In genomic region chr13:52118095-52118494, GRCh38 we compare ENCODE assay signal across 7 cellular contexts. TPM values are rescaled to one million over a fixed set of nuclear protein-coding genes. Genes with fewer than 3 reads are reported as not detected.
"Had no signal": no experiment of that assay in that cellular context is flagged by ENCODE, and none has a peak within 500 bp of the region (broad histone marks: within the 10 kb centered on the region; RNA-seq: fewer than 3 reads in every experiment).

No MANE protein-coding gene starts in this region.

- H3K4me3 Mint-ChIP-seq: GM23338, H9 had no signal

- ATAC-seq: GM23338 had no signal

- FAIRE-seq: H1, H54, HTR-8/SVneo had no signal

- H3K4me1 Mint-ChIP-seq: GM23338, H9 had no signal

- H2AFZ ChIP-seq: GM23338 had no signal

- H3K27ac Mint-ChIP-seq: GM23338, H9 had no signal

- H3K4me2 ChIP-seq: GM23338 had no signal

- H3K9me3 Mint-ChIP-seq: GM23338, H9 had no signal

- H3K4me3 ChIP-seq: GM23338 had no signal

- DNase-seq: H9, HCEC 1CT, IMR-90 had no signal

RNA-seq across cellular contexts. Expression of gene NEK5, which starts 10.8 kb away (rescaled TPM):
- total RNA-seq: IMR-90 had no signal
- polyA plus RNA-seq: IMR-90 had no signal
